In genomic region chr5:132807163-132807838, GRCh38 we compare ENCODE assay signal across 11 cellular contexts. TPM values are rescaled to one million over a fixed set of nuclear protein-coding genes. Genes with fewer than 3 reads are reported as not detected.
DNase-seq lines count a peak whose midpoint lies in the region; ATAC-seq, FAIRE-seq and TF ChIP-seq lines count a peak whose summit lies in the region.
"Had no signal": no experiment of that assay in that cellular context is flagged by ENCODE, and none has a peak within 500 bp of the region (broad histone marks: within the 10 kb centered on the region; RNA-seq: fewer than 3 reads in every experiment).

No MANE protein-coding gene starts in this region.

- intact Hi-C loops in PC-9 (cut with micrococcal nuclease; ENCODE audit: unreplicated experiment): no loop called here

- no peak overlapping the region for H2AK5ac ChIP-seq in H9 (ENCODE audit: insufficient read length, low read length)

- H3K36me3 ChIP-seq in PC-9 (ENCODE audit: low read depth): no peaks in the 10 kb centered on the region
- H3K36me3 ChIP-seq: adrenal gland, SJSA1 had no signal

- DNase-seq in A549 (ENCODE audit: low read depth in 1 of 2, low spot score in 1 of 2): peak; percentile 61 to 71
- DNase-seq in H9: peak; percentile 83
- peak; percentile 75 for DNase-seq in left lobe of liver (ENCODE audit: low spot score)
- DNase-seq in dedifferentiated amniotic fluid mesenchymal stem cell (ENCODE audit: extremely low spot score): no peak
- DNase-seq in AG20443 (ENCODE audit: low spot score): no peak
- no peak for DNase-seq in D341Med (ENCODE audit: low spot score)
- no peak for DNase-seq in PC-9
- DNase-seq: adrenal gland; CD8-positive, alpha-beta memory T cell had no signal

- no peak overlapping the region for H2BK15ac ChIP-seq in H9 (ENCODE audit: low read depth, low read length)

- no peak overlapping the region for H3K23ac ChIP-seq in H9 (ENCODE audit: insufficient read length, low read depth, low read length)

- FAIRE-seq in A549 (lab: Jason Lieb, UNC): no peak

- no peaks in the 10 kb centered on the region for H4K20me1 ChIP-seq in H9 (ENCODE audit: control insufficient read depth, insufficient read depth, insufficient read length)
- no peaks in the 10 kb centered on the region for H4K20me1 ChIP-seq in PC-9 (ENCODE audit: insufficient read depth)

- H2BK120ac ChIP-seq in H9 (ENCODE audit: low read depth, low read length, poor library complexity, severe bottlenecking): no peak overlapping the region

- no peak overlapping the region for H3K4ac ChIP-seq in H9 (ENCODE audit: low read depth, low read length)

- no peak overlapping the region for H3K56ac ChIP-seq in H9 (ENCODE audit: insufficient read length, low read depth, low read length)

- no peaks in the 10 kb centered on the region for H3K23me2 ChIP-seq in H9 (ENCODE audit: insufficient read length, low read depth, low read length, poor library complexity, severe bottlenecking)

- 54% methylated on average over 12 of the region's 12 CpGs for WGBS in A549 (ENCODE audit: missing lambda C conversion rate)
- no CpG with 5 or more reads among the region's 12 CpGs for WGBS in H9 (ENCODE audit: extremely low coverage, insufficient read length, low lambda C conversion rate)

- no peak overlapping the region for H3K4me3 Mint-ChIP-seq in H9
- H3K4me3 Mint-ChIP-seq: CD8-positive, alpha-beta memory T cell had no signal

- no peak overlapping the region for H2BK20ac ChIP-seq in H9 (ENCODE audit: low read depth, low read length, poor library complexity, severe bottlenecking)

- no peak overlapping the region for H3K9ac ChIP-seq in H9 (ENCODE audit: extremely low read depth, insufficient read length, low read length)

- no peak overlapping the region for H4K5ac ChIP-seq in H9 (ENCODE audit: insufficient read length, low read depth, low read length)

- H3K4me2 ChIP-seq in A549 (peak overlapping the region; percentile 53), H9 (ENCODE audit: insufficient read depth, insufficient read length, low read length) (no peak overlapping the region), PC-9 (no peak overlapping the region)

- no peak for TF ChIP-seq EP300 in A549 (IDR thresholded peaks at IDR 0.05)

- no peaks in the 10 kb centered on the region for H3F3A ChIP-seq in PC-9 (ENCODE audit: insufficient read depth, low read depth)

- ATAC-seq in A549 (peak; percentile 92 to 97), left lobe of liver (peak; percentile 91)

- BruUV-seq in PC-9 (replicated peaks; lab: Mats Ljungman, UMichigan): no TSS peak

- no peak overlapping the region for H3K27ac Mint-ChIP-seq in H9
- H3K27ac Mint-ChIP-seq: CD8-positive, alpha-beta memory T cell had no signal

- no peak overlapping the region for H4K91ac ChIP-seq in H9 (ENCODE audit: insufficient read length, low read depth, low read length)

- H3K18ac ChIP-seq in H9 (ENCODE audit: insufficient read length, low read depth, low read length): no peak overlapping the region

- H3K9me2 ChIP-seq in PC-9 (ENCODE audit: insufficient read depth): no peaks in the 10 kb centered on the region

- peaks cover 7% of the 10 kb centered on the region for H3K27me3 ChIP-seq in H9 (ENCODE audit: insufficient read depth, low read length)
- 0 out of 2 replicates have a peak, but pooled peaks cover 4% of the 10 kb centered on the region for H3K27me3 ChIP-seq in PC-9 (ENCODE audit: insufficient read depth, low read depth)

- H3K36me3 Mint-ChIP-seq in H9 (ENCODE audit: insufficient read depth in 1 of 3, low read depth in 3 of 3): no peaks in the 10 kb centered on the region

- H3K79me2 ChIP-seq in H9 (ENCODE audit: insufficient read depth, low read length): no peaks in the 10 kb centered on the region
- H3K79me2 ChIP-seq in PC-9 (ENCODE audit: low read depth): no peaks in the 10 kb centered on the region

- CTCF ChIA-PET in A549 (lab: Yijun Ruan, JAX): interaction anchor here (0.8 to 6.3 kb wide), 17 partner anchors 9 to 60 kb away, joined by 3 to 87 read pairs (median 4); partner anchors contain the start of gene CCNI2
- CTCF ChIA-PET in PC-9 (lab: Charles Lee): interaction anchor here (0.6 kb wide), 1 partner anchor 13 kb away, joined by 3 read pairs; no protein-coding TSS in a partner anchor

- POLR2A ChIA-PET in A549 (lab: Yijun Ruan, JAX) (no interaction called here), PC-9 (lab: Charles Lee; ENCODE audit: unreplicated experiment) (no interaction called here)

- H4K8ac ChIP-seq in H9 (replicated peaks; ENCODE audit: insufficient read length, low read depth, low read length): no peak overlapping the region

- TF ChIP-seq POLR2A in A549 (IDR thresholded peaks at IDR 0.05; ENCODE audit: low read length): no peak

- H3K4me3 ChIP-seq in A549 (no peak overlapping the region), WI38 (ENCODE audit: low read depth, low read length) (no peak overlapping the region), PC-9 (no peak overlapping the region)
- H3K4me3 ChIP-seq: adrenal gland, SJSA1 had no signal

- no peak; a peak in 1 of 5 replicates for TF ChIP-seq RAD21 in A549 (conservative IDR thresholded peaks at IDR 0.05 in 1 of 2, IDR thresholded peaks at IDR 0.05 in 1 of 2)

- H2AFZ ChIP-seq in H9 (ENCODE audit: low read length) (no peak overlapping the region), PC-9 (no peak overlapping the region)

- H3K9me3 ChIP-seq in A549 (no peaks in the 10 kb centered on the region), H9 (ENCODE audit: control insufficient read depth, low read depth, low read length) (no peaks in the 10 kb centered on the region), PC-9 (ENCODE audit: insufficient read depth, low read depth) (no peaks in the 10 kb centered on the region)
- H3K9me3 ChIP-seq: adrenal gland, SJSA1 had no signal

- H3K4me1 ChIP-seq in A549 (peaks cover 5% of the 10 kb centered on the region; the same call in 1 of the 3 replicates), H9 (ENCODE audit: insufficient read depth, low read length) (no peaks in the 10 kb centered on the region), PC-9 (replicated peaks; ENCODE audit: insufficient read depth) (no peaks in the 10 kb centered on the region)
- H3K4me1 ChIP-seq: adrenal gland, SJSA1 had no signal

- H3K9me3 Mint-ChIP-seq in H9: no peaks in the 10 kb centered on the region
- H3K9me3 Mint-ChIP-seq: CD8-positive, alpha-beta memory T cell had no signal

- no peak overlapping the region for H3T11ph ChIP-seq in H9 (ENCODE audit: low read length)

- H3K4me1 Mint-ChIP-seq in H9: peaks cover 9 to 18% of the 10 kb centered on the region in 2 experiments

- H3K14ac ChIP-seq in H9 (ENCODE audit: insufficient read depth, low read length): no peak overlapping the region

- no peaks in the 10 kb centered on the region for H3K79me1 ChIP-seq in H9 (ENCODE audit: insufficient read depth, low read depth, low read length, poor library complexity, severe bottlenecking)

- H2BK5ac ChIP-seq in H9 (ENCODE audit: insufficient read length, low read length): no peak overlapping the region

- peak overlapping the region; percentile 24 to 53; a peak in 4 of 6 replicates for H3K27ac ChIP-seq in A549
- no peak overlapping the region for H3K27ac ChIP-seq in H9 (ENCODE audit: insufficient read length, low read depth, low read length)
- H3K27ac ChIP-seq in PC-9: no peak overlapping the region
- H3K27ac ChIP-seq: adrenal gland, SJSA1 had no signal

- peaks cover 62% of the 10 kb centered on the region for H3K27me3 Mint-ChIP-seq in H9 (ENCODE audit: low read depth)

- TF ChIP-seq CTCF in A549 (IDR thresholded peaks at IDR 0.05) (peak; percentile 30; the same call in 2 of the 3 replicates), H9 (conservative IDR thresholded peaks at IDR 0.05) (peak; percentile 66), WI38 (IDR thresholded peaks at IDR 0.05; ENCODE audit: low read depth, low read length) (0 out of 2 replicates have a peak, but pooled peaks have one; percentile 9), PC-9 (conservative IDR thresholded peaks at IDR 0.05) (no peak)

- H2BK12ac ChIP-seq in H9 (ENCODE audit: insufficient read length, low read depth, low read length): no peak overlapping the region

RNA-seq across cellular contexts. Expression of gene SOWAHA, which starts 5.8 kb away (rescaled TPM):
- polyA plus RNA-seq in A549 (2011; rRNA removed): 0.07 and 0.10 TPM in 2 replicates
- polyA plus RNA-seq in A549 (2012; cell fraction: cytosol; rRNA removed): 0.09 and 0.19 TPM in 2 replicates
- 0.05 and 0.18 TPM in 2 replicates for polyA plus RNA-seq in A549 (2012; cell fraction: nucleus; rRNA removed)
- polyA plus RNA-seq in A549 (2017; fragmentation: RNase III; extraction: RNeasy Plus Mini Kit Qiagen cat#74134 plus additional on column Dnase treatment): 0.03 to 0.08 TPM (median 0.06 TPM) in 3 replicates
- 0.10 TPM in 1 of 2 replicates, not detected in the other for polyA minus RNA-seq in A549 (2011; rRNA and poly(A)+ RNA removed)
- total RNA-seq in H9 (2021): 0.20 and 0.31 TPM in 2 replicates
- total RNA-seq in left lobe of liver: 1.7 TPM
- total RNA-seq in PC-9 (2021): not detected in 2 replicates
- total RNA-seq: SJSA1 had no signal
- polyA plus RNA-seq: CD8-positive, alpha-beta memory T cell had no signal

RNA-seq across cellular contexts. Expression of gene SHROOM1, which starts 23.1 kb away (rescaled TPM):
- 3.5 and 4.5 TPM in 2 replicates for polyA plus RNA-seq in A549 (2011; rRNA removed)
- polyA plus RNA-seq in A549 (2012; cell fraction: cytosol; rRNA removed): 7.9 and 10.9 TPM in 2 replicates
- 23.3 and 37.8 TPM in 2 replicates for polyA plus RNA-seq in A549 (2012; cell fraction: nucleus; rRNA removed)
- polyA plus RNA-seq in A549 (2017; fragmentation: RNase III; extraction: RNeasy Plus Mini Kit Qiagen cat#74134 plus additional on column Dnase treatment): 5.4 to 7.2 TPM (median 6.0 TPM) in 3 replicates
- polyA minus RNA-seq in A549 (2011; rRNA and poly(A)+ RNA removed): 4.6 and 5.0 TPM in 2 replicates
- 5.8 and 7.0 TPM in 2 replicates for total RNA-seq in H9 (2021)
- 41.3 TPM for total RNA-seq in left lobe of liver
- total RNA-seq in PC-9 (2021): 23.3 and 23.5 TPM in 2 replicates
- polyA plus RNA-seq: CD8-positive, alpha-beta memory T cell had no signal

RNA-seq across cellular contexts. Expression of gene SEPTIN8, which starts 30.3 kb away (rescaled TPM):
- 29.2 and 29.6 TPM in 2 replicates for polyA plus RNA-seq in A549 (2011; rRNA removed)
- 24.8 and 29.6 TPM in 2 replicates for polyA plus RNA-seq in A549 (2012; cell fraction: cytosol; rRNA removed)
- polyA plus RNA-seq in A549 (2012; cell fraction: nucleus; rRNA removed): 53.4 and 53.7 TPM in 2 replicates
- polyA plus RNA-seq in A549 (2017; fragmentation: RNase III; extraction: RNeasy Plus Mini Kit Qiagen cat#74134 plus additional on column Dnase treatment): 19.0 to 21.7 TPM (median 20.8 TPM) in 3 replicates
- 19.7 and 24.4 TPM in 2 replicates for polyA minus RNA-seq in A549 (2011; rRNA and poly(A)+ RNA removed)
- 36.0 and 38.2 TPM in 2 replicates for total RNA-seq in H9 (2021)
- total RNA-seq in left lobe of liver: 12.2 TPM
- 22.3 and 24.2 TPM in 2 replicates for total RNA-seq in PC-9 (2021)

RNA-seq across cellular contexts. Expression of gene GDF9, which starts 59.0 kb away (rescaled TPM):
- polyA plus RNA-seq in A549 (2011; rRNA removed) (0.83 and 0.85 TPM in 2 replicates), A549 (2017; fragmentation: RNase III; extraction: RNeasy Plus Mini Kit Qiagen cat#74134 plus additional on column Dnase treatment) (0.25 to 0.49 TPM (median 0.37 TPM) in 3 replicates)
- polyA plus RNA-seq in A549 (2012; cell fraction: cytosol; rRNA removed): 0.24 and 0.31 TPM in 2 replicates
- polyA plus RNA-seq in A549 (2012; cell fraction: nucleus; rRNA removed): 0.28 and 0.54 TPM in 2 replicates
- polyA minus RNA-seq in A549 (2011; rRNA and poly(A)+ RNA removed): 0.25 and 0.34 TPM in 2 replicates
- total RNA-seq in H9 (2021) (0.24 and 0.57 TPM in 2 replicates), left lobe of liver (0.15 TPM), PC-9 (2021) (0.73 and 1.4 TPM in 2 replicates)
- polyA plus RNA-seq: CD8-positive, alpha-beta memory T cell had no signal

RNA-seq across cellular contexts. Expression of gene UQCRQ, which starts 59.1 kb away (rescaled TPM):
- polyA plus RNA-seq in A549 (2011; rRNA removed) (497 and 500 TPM in 2 replicates), A549 (2017; fragmentation: RNase III; extraction: RNeasy Plus Mini Kit Qiagen cat#74134 plus additional on column Dnase treatment) (424 to 448 TPM (median 441 TPM) in 3 replicates)
- 596 and 681 TPM in 2 replicates for polyA plus RNA-seq in A549 (2012; cell fraction: cytosol; rRNA removed)
- polyA plus RNA-seq in A549 (2012; cell fraction: nucleus; rRNA removed): 231 and 239 TPM in 2 replicates
- polyA minus RNA-seq in A549 (2011; rRNA and poly(A)+ RNA removed): 25.3 and 26.6 TPM in 2 replicates
- total RNA-seq in H9 (2021) (293 and 306 TPM in 2 replicates), left lobe of liver (727 TPM), PC-9 (2021) (414 and 446 TPM in 2 replicates)

Comparison
In these comparisons a context has a peak if more than half of its experiments do, and no peak if none do; other contexts are left out.
1. DNase-seq: peak in A549 (2 of 2), H9 (single experiment) and left lobe of liver (single experiment); none in dedifferentiated amniotic fluid mesenchymal stem cell (single experiment), AG20443 (single experiment), D341Med (single experiment) and PC-9 (0 of 2).
2. H3K27ac ChIP-seq: peak in A549 (2 of 2); none in H9 (single experiment) and PC-9 (single experiment).